Comparison of ENCODE assay signal across 23 cellular contexts in the genomic region with DNA sequence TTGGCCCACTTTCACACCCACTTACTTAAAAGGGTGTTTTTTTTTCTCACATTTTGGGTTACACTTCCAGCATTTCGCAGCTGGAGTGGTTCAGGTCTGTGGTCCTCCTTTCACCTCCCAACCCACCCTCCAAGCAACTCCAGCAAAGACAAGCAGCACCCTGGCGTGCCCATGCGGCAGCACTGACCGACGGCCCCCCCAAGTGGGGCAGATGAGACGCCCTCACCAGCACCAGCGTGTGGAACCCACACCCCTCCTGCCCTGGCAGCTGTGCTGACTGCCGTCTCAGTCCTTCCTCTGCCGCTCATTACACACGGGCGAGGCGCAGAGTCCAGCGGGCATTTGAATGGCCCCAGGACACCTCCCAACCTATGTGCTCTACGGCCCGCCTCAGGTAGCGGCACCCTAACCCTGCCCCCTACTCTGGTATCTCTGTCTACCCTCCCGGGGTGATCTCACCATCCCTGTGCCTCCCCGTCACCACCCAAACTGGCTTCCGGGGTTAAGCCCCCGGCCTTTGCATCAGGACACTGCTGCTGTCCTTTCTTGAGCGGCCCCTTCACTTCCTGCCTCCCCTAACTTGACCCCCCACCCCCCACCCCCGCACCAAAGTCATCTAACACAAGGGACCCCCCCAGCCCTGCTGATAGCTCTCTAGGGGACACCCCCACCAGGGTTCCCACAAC. TPM values are rescaled to one million over a fixed set of nuclear protein-coding genes. Genes with fewer than 3 reads are reported as not detected.
DNase-seq lines count a peak whose midpoint lies in the region; ATAC-seq, FAIRE-seq and TF ChIP-seq lines count a peak whose summit lies in the region.
"Had no signal": no experiment of that assay in that cellular context is flagged by ENCODE, and none has a peak within 500 bp of the region (broad histone marks: within the 10 kb centered on the region; RNA-seq: fewer than 3 reads in every experiment).

No MANE protein-coding gene starts in this region.

- H3K9me3 ChIP-seq in IMR-90 (ENCODE audit: control insufficient read depth, insufficient read depth, low read length): no peaks in the 10 kb centered on the region
- no peaks in the 10 kb centered on the region for H3K9me3 ChIP-seq in H1 (ENCODE audit: insufficient read depth in 2 of 2, low read depth in 1 of 2, low read length in 1 of 2)
- H3K9me3 ChIP-seq: mucosa of descending colon had no signal

- no peak overlapping the region for H2AK9ac ChIP-seq in IMR-90 (replicated peaks; ENCODE audit: low read depth, low read length, poor library complexity)

- H3K4ac ChIP-seq in IMR-90 (ENCODE audit: low read depth, low read length): no peak overlapping the region
- H3K4ac ChIP-seq in H1 (replicated peaks; ENCODE audit: insufficient read length, low read depth, low read length): no peak overlapping the region

- H3K4me2 ChIP-seq in IMR-90 (ENCODE audit: low read depth, low read length) (no peak overlapping the region), H1 (ENCODE audit: insufficient read depth in 1 of 2, low read depth in 2 of 2, low read length in 2 of 2) (no peak overlapping the region)

- 0 out of 2 replicates have a peak, but pooled peaks cover 4% of the 10 kb centered on the region for H3K9me1 ChIP-seq in IMR-90 (ENCODE audit: insufficient read depth, low read length)

- H3K36me3 ChIP-seq in IMR-90 (ENCODE audit: control insufficient read depth, insufficient read depth, low read length) (peaks cover 45% of the 10 kb centered on the region), H1 (ENCODE audit: control insufficient read depth in 2 of 4, insufficient read depth in 4 of 4, low read length in 3 of 4) (peaks cover 6 to 22% (median 15%) of the 10 kb centered on the region in 4 experiments; a peak in 6 of 8 replicates)

- H2BK15ac ChIP-seq in IMR-90 (ENCODE audit: low read depth, low read length) (no peak overlapping the region), H1 (ENCODE audit: low read length) (no peak overlapping the region)

- H4K8ac ChIP-seq in IMR-90 (ENCODE audit: low read depth in 2 of 2, low read length in 2 of 2) (no peak overlapping the region), H1 (ENCODE audit: extremely low read depth, insufficient read depth, low read length) (no peak overlapping the region)

- H2BK20ac ChIP-seq in IMR-90 (ENCODE audit: low read depth, low read length) (no peak overlapping the region), H1 (ENCODE audit: low read length) (no peak overlapping the region)

- no peak for TF ChIP-seq EP300 in H1 (IDR thresholded peaks at IDR 0.05; ENCODE audit: borderline replicate concordance in 1 of 2, low read depth in 2 of 2, low read length in 2 of 2)

- TF ChIP-seq CTCF in GM13976 (IDR thresholded peaks at IDR 0.05; ENCODE audit: borderline replicate concordance, control extremely low read depth, extremely low read depth, insufficient read depth, missing control alignments) (no peak), IMR-90 (conservative IDR thresholded peaks at IDR 0.05; ENCODE audit: low read depth, low read length) (no peak), H1 (IDR thresholded peaks at IDR 0.05; ENCODE audit: control extremely low read depth in 1 of 3, insufficient read depth in 1 of 3, low read depth in 1 of 3, low read length in 3 of 3) (no peak)

- no peak for TF ChIP-seq POLR2A in IMR-90 (IDR thresholded peaks at IDR 0.05; ENCODE audit: low read depth, low read length)
- no peak for TF ChIP-seq POLR2A in H1 (IDR thresholded peaks at IDR 0.05; ENCODE audit: control extremely low read depth in 1 of 2, low read depth in 2 of 2, low read length in 2 of 2)

- H3K4me3 ChIP-seq in IMR-90 (ENCODE audit: insufficient read depth, low read depth, low read length) (no peak overlapping the region), H1 (ENCODE audit: extremely low read depth in 1 of 4, insufficient read depth in 2 of 4, low read depth in 3 of 4, low read length in 4 of 4) (no peak overlapping the region)
- H3K4me3 ChIP-seq: lung, mucosa of descending colon, SK-N-MC had no signal

- peak overlapping the region; percentile 19 for H2AFZ ChIP-seq in IMR-90 (replicated peaks; ENCODE audit: low read length, poor library complexity)
- H2AFZ ChIP-seq in H1 (ENCODE audit: low read length): no peak overlapping the region

- H3K9ac ChIP-seq in IMR-90 (ENCODE audit: low read depth, low read length): no peak overlapping the region
- H3K9ac ChIP-seq in H1 (replicated peaks in 1 of 4; ENCODE audit: extremely low read depth in 1 of 4, low read depth in 3 of 4, low read length in 3 of 4): no peak overlapping the region

- H2BK5ac ChIP-seq in IMR-90 (ENCODE audit: low read depth, low read length, poor library complexity, severe bottlenecking): no peak overlapping the region
- H2BK5ac ChIP-seq in H1 (ENCODE audit: low read depth, low read length): peak overlapping the region; percentile 32; the same call in 1 of the 2 replicates

- H3K27ac ChIP-seq in IMR-90 (ENCODE audit: insufficient read depth, low read length) (no peak overlapping the region), H1 (ENCODE audit: low read depth, low read length) (no peak overlapping the region)
- H3K27ac ChIP-seq: SK-N-MC had no signal

- H3K56ac ChIP-seq in IMR-90 (ENCODE audit: extremely low read depth, insufficient read depth, low read length) (no peak overlapping the region), H1 (replicated peaks; ENCODE audit: insufficient read length, low read depth, low read length) (no peak overlapping the region)

- H3K79me1 ChIP-seq in IMR-90 (ENCODE audit: low read depth in 1 of 2, low read length in 2 of 2): peaks cover 8 to 29% of the 10 kb centered on the region in 2 experiments; a peak in 3 of 4 replicates
- peaks cover 22% of the 10 kb centered on the region for H3K79me1 ChIP-seq in H1 (ENCODE audit: low read depth, low read length)

- H3K4me1 ChIP-seq in IMR-90 (ENCODE audit: control insufficient read depth, insufficient read depth, low read length) (no peaks in the 10 kb centered on the region), H1 (replicated peaks in 1 of 4; ENCODE audit: control insufficient read depth in 3 of 4, insufficient read depth in 4 of 4, low read length in 3 of 4) (peaks cover 0 to 2% (median 0%) of the 10 kb centered on the region in 4 experiments; a peak in 1 of 7 replicates)

- no peak overlapping the region for H3K23ac ChIP-seq in IMR-90 (ENCODE audit: low read depth, low read length)
- H3K23ac ChIP-seq in H1 (ENCODE audit: insufficient read length): no peak overlapping the region

- no peak for ATAC-seq in IMR-90 (ENCODE audit: low read depth)
- no peak for ATAC-seq in HG03571 (IDR thresholded peaks at IDR 0.05; ENCODE audit: unreplicated experiment)
- ATAC-seq in HG02870 (IDR thresholded peaks at IDR 0.05; ENCODE audit: unreplicated experiment): no peak
- ATAC-seq in GM18502 (IDR thresholded peaks at IDR 0.05; ENCODE audit: poor library complexity, unreplicated experiment): no peak
- ATAC-seq: mucosa of descending colon; natural killer cell; stimulated activated memory B cell treated with anti-CD40 and anti-IgM and Interleukin-4, amounts not matched to agents 10 μg/mL and 1 μg/mL and 100 μg/mL, for 72 hours had no signal

- H4K5ac ChIP-seq in IMR-90 (ENCODE audit: low read depth, low read length) (no peak overlapping the region), H1 (ENCODE audit: insufficient read length, low read depth, low read length) (no peak overlapping the region)

- DNase-seq in GM13976 (ENCODE audit: low spot score): peak; percentile 12
- no peak for DNase-seq in IMR-90
- no peak for DNase-seq in H1 (ENCODE audit: low read depth in 1 of 2, low spot score in 2 of 2)
- DNase-seq in posterior vena cava (ENCODE audit: low spot score): peak; percentile 60
- no peak for DNase-seq in Kasumi-1 (lab: John Stamatoyannopoulos, UW)
- DNase-seq: activated CD4-positive, alpha-beta T cell treated with anti-CD3 and anti-CD28 coated beads, Interleukin-2, amount 50 U/mL, for 4 hours; amniotic stem cell; DMS79; foreskin melanocyte; mucosa of descending colon; natural killer cell; NCI-H1694; NCI-H446 treated with DMSO at 0.1 percent for 48 hours; NCI-H774 had no signal

- dilution Hi-C loops in IMR-90 (cut with HindIII; ENCODE audit: low sequenced_read_pairs, unreplicated experiment): no loop called here

- CTCF ChIA-PET in IMR-90 (lab: Yijun Ruan, JAX): no interaction called here
- CTCF ChIA-PET in H1 (lab: Charles Lee; ENCODE audit: partially characterized antibody): interaction anchor here (1.1 to 2.0 kb wide), 3 partner anchors 9 to 169 kb away, joined by 3 to 5 read pairs (median 4); no protein-coding TSS in a partner anchor

- H4K20me1 ChIP-seq in IMR-90 (ENCODE audit: insufficient read depth, low read length): peaks cover 17% of the 10 kb centered on the region
- peaks cover 2 to 48% of the 10 kb centered on the region in 2 experiments for H4K20me1 ChIP-seq in H1 (replicated peaks in 1 of 2; ENCODE audit: control insufficient read depth in 1 of 2, insufficient read depth in 2 of 2, low read length in 2 of 2)

- H4K91ac ChIP-seq in IMR-90 (ENCODE audit: insufficient read depth, low read depth, low read length) (no peak overlapping the region), H1 (replicated peaks; ENCODE audit: insufficient read length, low read length) (no peak overlapping the region)

- no peak for FAIRE-seq in H1 (lab: Jason Lieb, UNC)
- FAIRE-seq: G401.6, H54, TTC549 had no signal

- in situ Hi-C loops in GM13976 (cut with MboI; ENCODE audit: low sequenced_read_pairs, unreplicated experiment): no loop called here
- in situ Hi-C loops in IMR-90 (cut with MboI; ENCODE audit: low sequenced_read_pairs): no loop called here

- H2BK120ac ChIP-seq in IMR-90 (ENCODE audit: low read depth, low read length): no peak overlapping the region
- no peak overlapping the region for H2BK120ac ChIP-seq in H1 (replicated peaks; ENCODE audit: low read depth, low read length)

- no peak overlapping the region for H2BK12ac ChIP-seq in H1 (ENCODE audit: low read depth, low read length)

- TF ChIP-seq RAD21 in IMR-90 (IDR thresholded peaks at IDR 0.05; ENCODE audit: low read length) (no peak), H1 (IDR thresholded peaks at IDR 0.05 in 1 of 2, conservative IDR thresholded peaks at IDR 0.05 in 1 of 2; ENCODE audit: low read depth in 2 of 2, low read length in 2 of 2) (no peak)

- intact Hi-C loops in IMR-90 (cut with micrococcal nuclease): no loop called here
- intact Hi-C loops in posterior vena cava (cut with DNase I): loop anchor here in 1 of 2 donors (10.0 kb wide), 1 partner anchor 63 kb away; a partner anchor contains a TSS

- no peaks in the 10 kb centered on the region for H3K27me3 ChIP-seq in IMR-90 (ENCODE audit: control insufficient read depth, insufficient read depth, low read length)
- H3K27me3 ChIP-seq in H1 (replicated peaks in 1 of 4; ENCODE audit: control insufficient read depth in 3 of 4, extremely low read depth in 1 of 4, insufficient read depth in 3 of 4, low read length in 3 of 4): no peaks in the 10 kb centered on the region

- H3K23me2 ChIP-seq in H1 (ENCODE audit: low read depth, low read length): no peaks in the 10 kb centered on the region

- H3K14ac ChIP-seq in IMR-90 (replicated peaks; ENCODE audit: low read depth, low read length) (no peak overlapping the region), H1 (ENCODE audit: insufficient read length) (no peak overlapping the region)

- H2AK5ac ChIP-seq in IMR-90 (ENCODE audit: low read depth, low read length) (no peak overlapping the region), H1 (ENCODE audit: low read depth, low read length) (no peak overlapping the region)

- no TSS peak for BruUV-seq in IMR-90 (replicated peaks; lab: Mats Ljungman, UMichigan)

- H3K79me2 ChIP-seq in H1 (ENCODE audit: control insufficient read depth in 1 of 2, insufficient read depth in 2 of 2, low read length in 2 of 2): peaks cover 0 to 22% of the 10 kb centered on the region in 2 experiments; a peak in 3 of 4 replicates

- POLR2A ChIA-PET in IMR-90 (lab: Charles Lee; ENCODE audit: unreplicated experiment): no interaction called here
- POLR2A ChIA-PET in H1 (lab: Charles Lee; ENCODE audit: partially characterized antibody): no interaction called here

- WGBS in IMR-90 (ENCODE audit: extremely low coverage in 2 of 2, insufficient read length in 1 of 2), 2 experiments: 85% methylated on average over 7 of the region's 22 CpGs; no CpG with 5 or more reads in 1 of the 2 experiments
- WGBS in H1 (ENCODE audit: extremely low coverage in 1 of 2, insufficient coverage in 1 of 2, insufficient read length in 1 of 2, insufficient replicate concordance in 2 of 2, low coverage in 1 of 2, low lambda C conversion rate in 2 of 2, missing lambda C conversion rate in 1 of 2), 2 experiments: 88% methylated on average over 16 of the region's 22 CpGs; no CpG with 5 or more reads in 1 of the 2 experiments

- H3K18ac ChIP-seq in IMR-90 (ENCODE audit: low read depth, low read length) (no peak overlapping the region), H1 (ENCODE audit: extremely low read depth, low read length) (no peak overlapping the region)

RNA-seq across cellular contexts. Expression of a gene that starts 10.9 kb away (rescaled TPM):
- total RNA-seq in IMR-90 (2012; rRNA removed): 35.3 and 43.4 TPM in 2 replicates
- 58.1 and 62.8 TPM in 2 replicates for polyA plus RNA-seq in IMR-90 (2012; rRNA removed)
- 44.1 and 60.0 TPM in 2 replicates for polyA plus RNA-seq in IMR-90 (2012; cell fraction: cytosol; rRNA removed)
- 141 and 276 TPM in 2 replicates for polyA plus RNA-seq in IMR-90 (2012; cell fraction: nucleus; rRNA removed; ENCODE audit: low replicate concordance)
- total RNA-seq in H1 (2021; fragmentation: NEBNext Ultra II Directional; extraction: Animal tissue kit (Norgen Biotek cat#: 25700)): 96.1 and 102 TPM in 2 replicates
- polyA plus RNA-seq in H1 (2011; rRNA removed): 123 and 139 TPM in 2 replicates
- 103 TPM for polyA plus RNA-seq in H1 (2011; cell fraction: cytosol; rRNA removed)
- polyA plus RNA-seq in H1 (2011; cell fraction: nucleus; rRNA removed): 268 TPM
- polyA plus RNA-seq in H1 (2012, experiment 1 of 2): 69.5 to 87.3 TPM (median 75.9 TPM) in 4 replicates
- 71.3 TPM for polyA plus RNA-seq in H1 (2012, experiment 2 of 2)
- polyA plus RNA-seq in H1 (2013, experiment 1 of 2): 69.2 TPM
- 66.2 TPM for polyA plus RNA-seq in H1 (2013, experiment 2 of 2)
- 177 and 193 TPM in 2 replicates for polyA minus RNA-seq in H1 (2011; rRNA and poly(A)+ RNA removed)
- polyA minus RNA-seq in H1 (2011; cell fraction: cytosol; rRNA and poly(A)+ RNA removed): 56.7 TPM
- 69.8 TPM for polyA minus RNA-seq in H1 (2011; cell fraction: nucleus; rRNA and poly(A)+ RNA removed)
- total RNA-seq in posterior vena cava: 10 to 100 TPM; 42.5 to 65.0 TPM

RNA-seq across cellular contexts. Expression of a gene that starts 33.4 kb away (rescaled TPM):
- 3.1 and 3.8 TPM in 2 replicates for total RNA-seq in IMR-90 (2012; rRNA removed)
- polyA plus RNA-seq in IMR-90 (2012; rRNA removed): 17.2 and 23.4 TPM in 2 replicates
- polyA plus RNA-seq in IMR-90 (2012; cell fraction: cytosol; rRNA removed): 28.0 and 38.2 TPM in 2 replicates
- 19.7 and 57.2 TPM in 2 replicates for polyA plus RNA-seq in IMR-90 (2012; cell fraction: nucleus; rRNA removed; ENCODE audit: low replicate concordance)
- total RNA-seq in H1 (2021; fragmentation: NEBNext Ultra II Directional; extraction: Animal tissue kit (Norgen Biotek cat#: 25700)): 49.4 and 50.0 TPM in 2 replicates
- polyA plus RNA-seq in H1 (2011; rRNA removed): 24.9 and 44.8 TPM in 2 replicates
- polyA plus RNA-seq in H1 (2011; cell fraction: cytosol; rRNA removed): 16.4 TPM
- 43.3 TPM for polyA plus RNA-seq in H1 (2011; cell fraction: nucleus; rRNA removed)
- polyA plus RNA-seq in H1 (2012, experiment 1 of 2): 38.0 to 56.9 TPM (median 53.3 TPM) in 4 replicates
- 50.4 TPM for polyA plus RNA-seq in H1 (2012, experiment 2 of 2)
- 48.1 TPM for polyA plus RNA-seq in H1 (2013, experiment 1 of 2)
- 48.0 TPM for polyA plus RNA-seq in H1 (2013, experiment 2 of 2)
- polyA minus RNA-seq in H1 (2011; rRNA and poly(A)+ RNA removed): 6.2 and 7.1 TPM in 2 replicates
- polyA minus RNA-seq in H1 (2011; cell fraction: cytosol; rRNA and poly(A)+ RNA removed): 30.3 TPM
- polyA minus RNA-seq in H1 (2011; cell fraction: nucleus; rRNA and poly(A)+ RNA removed): 21.2 TPM
- total RNA-seq in posterior vena cava: 10 to 100 TPM in 1 of 2 donors, 1 to 10 TPM in 1; 8.4 to 10.9 TPM

Comparison
In these comparisons a context has a peak if more than half of its experiments do, and no peak if none do; other contexts are left out.
1. DNase-seq: peak in GM13976 (single experiment) and posterior vena cava (single experiment); none in IMR-90 (single experiment), H1 (0 of 2) and Kasumi-1 (0 of 2).